13 cellular contexts compared by ENCODE assay signal in genomic region chr1:91651243-91651642, GRCh38.
DNase-seq lines count a peak whose midpoint lies in the region; ATAC-seq, FAIRE-seq and TF ChIP-seq lines count a peak whose summit lies in the region.
"Had no signal": no experiment of that assay in that cellular context is flagged by ENCODE, and none has a peak within 500 bp of the region (broad histone marks: within the 10 kb centered on the region; RNA-seq: fewer than 3 reads in every experiment).

No MANE protein-coding gene starts in this region.

- BruUV-seq in K562 (replicated peaks; lab: Mats Ljungman, UMichigan) = no TSS peak

- POLR2A ChIA-PET in A549 (lab: Yijun Ruan, JAX) = no interaction called here
- POLR2A ChIA-PET in K562 (lab: Yijun Ruan, JAX) = interaction anchor here (0.6 kb wide), 1 partner anchor 166 kb away, joined by 3 read pairs; no protein-coding TSS in a partner anchor

- TF ChIP-seq RAD21 in A549 (conservative IDR thresholded peaks at IDR 0.05 in 1 of 2, IDR thresholded peaks at IDR 0.05 in 1 of 2) (no peak), K562 (CRISPR knock-in tag; conservative IDR thresholded peaks at IDR 0.05 in 1 of 2, IDR thresholded peaks at IDR 0.05 in 1 of 2) (no peak)

- in situ Hi-C loops in K562 (cut with MboI) (no loop called here), gastrocnemius medialis (cut with MboI; ENCODE audit: low sequenced_read_pairs in 4 of 4) (no loop called here)

- no peak overlapping the region for H3K4me3 ChIP-seq in A549
- no peak overlapping the region for H3K4me3 ChIP-seq in K562
- no peak overlapping the region for H3K4me3 ChIP-seq in right cardiac atrium (ENCODE audit: low read length)
- no peak overlapping the region for H3K4me3 ChIP-seq in gastrocnemius medialis
- H3K4me3 ChIP-seq in MG63 = no peak overlapping the region

- intact Hi-C loops in K562 (cut with micrococcal nuclease) (no loop called here), right cardiac atrium (cut with DNase I) (no loop called here), gastrocnemius medialis (cut with DNase I; ENCODE audit: low total_unique reads) (no loop called here)

- H3K9ac ChIP-seq in K562 (ENCODE audit: insufficient read depth in 1 of 2, low read depth in 2 of 2, low read length in 2 of 2) = peak overlapping the region in 1 of 2 experiments; percentile 67; a peak in 1 of 4 replicates

- H4K20me1 ChIP-seq in K562 (replicated peaks; ENCODE audit: control insufficient read depth, insufficient read depth, low read length) = no peaks in the 10 kb centered on the region

- no peak for FAIRE-seq in A549 (lab: Jason Lieb, UNC)
- FAIRE-seq in K562 (lab: Jason Lieb, UNC) = no peak
- FAIRE-seq: islet of Langerhans, small intestine had no signal

- no peak for ATAC-seq in A549
- ATAC-seq in K562 = no peak
- peak; percentile 3 to 8 for ATAC-seq in right cardiac atrium
- peak in 1 of 2 donors; percentile 21 for ATAC-seq in gastrocnemius medialis
- no peak for ATAC-seq in GM19328 (IDR thresholded peaks at IDR 0.05; ENCODE audit: unreplicated experiment)
- no peak for ATAC-seq in HG03439 (IDR thresholded peaks at IDR 0.05; ENCODE audit: unreplicated experiment)
- ATAC-seq: HCT116 had no signal

- peak overlapping the region; percentile 81 for H2AFZ ChIP-seq in K562 (ENCODE audit: low read depth, low read length)

- H3K36me3 ChIP-seq in K562 (ENCODE audit: control insufficient read depth, insufficient read depth, low read length) = no peaks in the 10 kb centered on the region
- no peaks in the 10 kb centered on the region for H3K36me3 ChIP-seq in gastrocnemius medialis
- no peaks in the 10 kb centered on the region for H3K36me3 ChIP-seq in MG63

- H3K9me3 ChIP-seq in A549 (no peaks in the 10 kb centered on the region), K562 (replicated peaks; ENCODE audit: control insufficient read depth, insufficient read depth, low read depth, low read length) (no peaks in the 10 kb centered on the region), right cardiac atrium (ENCODE audit: control insufficient read depth, low read length) (no peaks in the 10 kb centered on the region), gastrocnemius medialis (no peaks in the 10 kb centered on the region), MG63 (no peaks in the 10 kb centered on the region)

- DNase-seq in A549 (ENCODE audit: low read depth in 1 of 2, low spot score in 1 of 2) = no peak
- no peak for DNase-seq in K562 (ENCODE audit: extremely low read depth in 1 of 4, low spot score in 3 of 4)
- no peak for DNase-seq in right cardiac atrium
- DNase-seq in gastrocnemius medialis = no peak
- DNase-seq in SKM-1 (lab: John Stamatoyannopoulos, UW; ENCODE audit: unreplicated experiment) = no peak
- DNase-seq in MG63 = no peak
- DNase-seq: activated naive CD4-positive, alpha-beta T cell treated with anti-CD3 and anti-CD28 coated beads, Interleukin-2, amount 50 U/mL, for 16 hours; naive B cell had no signal

- TF ChIP-seq EP300 in A549 (IDR thresholded peaks at IDR 0.05) (no peak), K562 (IDR thresholded peaks at IDR 0.05; ENCODE audit: low read length) (no peak)

- H3K4me1 ChIP-seq in A549 (peaks cover 18% of the 10 kb centered on the region), K562 (replicated peaks in 1 of 2; ENCODE audit: control insufficient read depth in 2 of 2, insufficient read depth in 2 of 2, low read length in 2 of 2) (peaks cover 7 to 13% of the 10 kb centered on the region in 2 experiments; a peak in 4 of 5 replicates), right cardiac atrium (ENCODE audit: control insufficient read depth, insufficient read depth, low read length) (peaks cover 7% of the 10 kb centered on the region), gastrocnemius medialis (peaks cover 3% of the 10 kb centered on the region in 2 donors)

- H3K27ac ChIP-seq in A549 (peak overlapping the region; percentile 60 to 73), K562 (ENCODE audit: extremely low read depth, low read depth, low read length) (no peak overlapping the region), right cardiac atrium (ENCODE audit: low read length) (peak overlapping the region; percentile 54), gastrocnemius medialis (peak overlapping the region; percentile 62 to 76 (median 72))

- H3K9me1 ChIP-seq in K562 (ENCODE audit: control insufficient read depth, insufficient read depth, low read length) = no peaks in the 10 kb centered on the region

- H3K4me2 ChIP-seq in A549 (peak overlapping the region; percentile 22; the same call in 1 of the 3 replicates), K562 (ENCODE audit: insufficient read depth, low read length) (no peak overlapping the region)

- H3K27me3 ChIP-seq in K562 (ENCODE audit: control insufficient read depth in 2 of 2, insufficient read depth in 2 of 2, low read length in 2 of 2) (no peaks in the 10 kb centered on the region), right cardiac atrium (ENCODE audit: control insufficient read depth, insufficient read depth) (no peaks in the 10 kb centered on the region), gastrocnemius medialis (no peaks in the 10 kb centered on the region), MG63 (no peaks in the 10 kb centered on the region)

- H3K79me2 ChIP-seq in K562 (ENCODE audit: control insufficient read depth, insufficient read depth, low read length) = no peaks in the 10 kb centered on the region

- WGBS in A549 (ENCODE audit: missing lambda C conversion rate) = 92% methylated on average over 3 of the region's 4 CpGs
- WGBS in K562 (ENCODE audit: insufficient coverage, low coverage, missing lambda C conversion rate) = 59% methylated on average over 4 of the region's 4 CpGs
- 65% methylated on average over 4 of the region's 4 CpGs for WGBS in right cardiac atrium

- no peak for TF ChIP-seq CTCF in A549 (IDR thresholded peaks at IDR 0.05)
- TF ChIP-seq CTCF in K562 (IDR thresholded peaks at IDR 0.05 in 2 of 3, conservative IDR thresholded peaks at IDR 0.05 in 1 of 3; ENCODE audit: insufficient read depth in 2 of 3, low read depth in 1 of 3, low read length in 3 of 3) = no peak
- TF ChIP-seq CTCF in gastrocnemius medialis (IDR thresholded peaks at IDR 0.05 in 4 of 5, conservative IDR thresholded peaks at IDR 0.05 in 1 of 5) = no peak

- CTCF ChIA-PET in A549 (lab: Yijun Ruan, JAX) = no interaction called here
- CTCF ChIA-PET in K562 (lab: Yijun Ruan, JAX; ENCODE audit: low intra/inter-chr PET ratio) = no interaction called here

- TF ChIP-seq POLR2A in A549 (IDR thresholded peaks at IDR 0.05; ENCODE audit: low read length) (no peak), K562 (conservative IDR thresholded peaks at IDR 0.05) (no peak), gastrocnemius medialis (IDR thresholded peaks at IDR 0.05) (no peak)

TF ChIP-seq in A549, 52 proteins besides CTCF, POLR2A, EP300 and RAD21 (continues in another document):
- TF ChIP-seq HOXB13 (CRISPR knock-in tag; IDR thresholded peaks at IDR 0.05; ENCODE audit: low read depth) (no peak), GATA3 (IDR thresholded peaks at IDR 0.05; ENCODE audit: borderline replicate concordance) (no peak), TP53 (CRISPR knock-in tag; IDR thresholded peaks at IDR 0.05) (no peak), PHF8 (IDR thresholded peaks at IDR 0.05; ENCODE audit: borderline replicate concordance, low read depth) (no peak), E2F6 (IDR thresholded peaks at IDR 0.05; ENCODE audit: borderline replicate concordance, low read depth) (no peak), ZFP36 (IDR thresholded peaks at IDR 0.05; ENCODE audit: borderline replicate concordance, partially characterized antibody) (no peak)

TF ChIP-seq in K562, 482 proteins besides CTCF, POLR2A, EP300 and RAD21:
- TF ChIP-seq RAD51 (IDR thresholded peaks at IDR 0.05; ENCODE audit: borderline replicate concordance, low read depth) (no peak), MCM3 (IDR thresholded peaks at IDR 0.05) (no peak), MECOM (CRISPR knock-in tag; IDR thresholded peaks at IDR 0.05) (no peak)
- TF ChIP-seq, protein P1, sequence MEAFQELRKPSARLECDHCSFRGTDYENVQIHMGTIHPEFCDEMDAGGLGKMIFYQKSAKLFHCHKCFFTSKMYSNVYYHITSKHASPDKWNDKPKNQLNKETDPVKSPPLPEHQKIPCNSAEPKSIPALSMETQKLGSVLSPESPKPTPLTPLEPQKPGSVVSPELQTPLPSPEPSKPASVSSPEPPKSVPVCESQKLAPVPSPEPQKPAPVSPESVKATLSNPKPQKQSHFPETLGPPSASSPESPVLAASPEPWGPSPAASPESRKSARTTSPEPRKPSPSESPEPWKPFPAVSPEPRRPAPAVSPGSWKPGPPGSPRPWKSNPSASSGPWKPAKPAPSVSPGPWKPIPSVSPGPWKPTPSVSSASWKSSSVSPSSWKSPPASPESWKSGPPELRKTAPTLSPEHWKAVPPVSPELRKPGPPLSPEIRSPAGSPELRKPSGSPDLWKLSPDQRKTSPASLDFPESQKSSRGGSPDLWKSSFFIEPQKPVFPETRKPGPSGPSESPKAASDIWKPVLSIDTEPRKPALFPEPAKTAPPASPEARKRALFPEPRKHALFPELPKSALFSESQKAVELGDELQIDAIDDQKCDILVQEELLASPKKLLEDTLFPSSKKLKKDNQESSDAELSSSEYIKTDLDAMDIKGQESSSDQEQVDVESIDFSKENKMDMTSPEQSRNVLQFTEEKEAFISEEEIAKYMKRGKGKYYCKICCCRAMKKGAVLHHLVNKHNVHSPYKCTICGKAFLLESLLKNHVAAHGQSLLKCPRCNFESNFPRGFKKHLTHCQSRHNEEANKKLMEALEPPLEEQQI (IDR thresholded peaks at IDR 0.05) = no peak

Comparison
In these comparisons a context has a peak if more than half of its experiments do, and no peak if none do; other contexts are left out.
1. ATAC-seq: peak in right cardiac atrium (2 of 2); none in A549 (0 of 2), K562 (single experiment), GM19328 (single experiment) and HG03439 (single experiment).